1 cellular context compared by ENCODE assay signal in the genomic region with DNA sequence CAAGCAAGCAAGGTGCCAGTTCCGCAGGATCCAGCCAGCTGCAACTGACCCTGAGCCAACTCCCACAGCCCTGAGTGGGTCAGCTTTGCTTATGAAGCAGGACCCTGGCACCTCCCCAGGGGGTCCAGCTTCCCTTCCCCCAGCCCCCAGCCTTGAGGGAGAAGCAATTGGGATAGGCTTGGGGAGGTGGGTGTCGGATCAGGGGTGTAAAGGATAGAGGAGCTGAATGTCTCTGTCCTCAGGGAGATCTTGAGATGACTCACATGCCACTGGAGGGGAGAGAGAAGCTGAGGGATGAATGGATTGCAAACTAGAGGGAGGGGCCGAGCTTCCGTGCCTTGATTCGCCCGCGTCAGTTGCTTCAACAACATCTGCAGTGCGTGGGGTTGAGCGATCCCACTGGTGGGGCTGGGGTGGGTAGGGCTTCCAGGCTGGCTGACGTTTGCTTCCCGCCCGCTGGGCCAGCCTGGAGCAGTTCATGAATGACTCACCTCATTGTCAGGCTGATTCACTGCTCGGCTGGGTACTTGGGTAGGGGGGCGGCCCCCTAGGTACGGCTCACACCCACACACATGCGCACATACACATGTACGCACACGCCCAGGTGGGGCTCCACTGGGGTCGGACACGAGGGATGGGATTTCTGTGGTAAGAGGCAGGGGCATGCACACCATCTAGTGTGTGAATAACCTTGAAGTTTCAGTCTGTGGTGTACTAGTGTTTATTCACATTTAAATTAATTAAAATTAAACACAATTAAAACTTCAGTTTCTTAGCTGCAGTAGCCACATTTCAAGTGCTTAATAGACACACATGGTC.
TF ChIP-seq lines count a peak whose summit lies in the region.

No MANE protein-coding gene starts in this region.

TF ChIP-seq in HEK293, 187 proteins besides CTCF, POLR2A, EP300 and RAD21 (continued from another document):
- TF ChIP-seq, protein P1, sequence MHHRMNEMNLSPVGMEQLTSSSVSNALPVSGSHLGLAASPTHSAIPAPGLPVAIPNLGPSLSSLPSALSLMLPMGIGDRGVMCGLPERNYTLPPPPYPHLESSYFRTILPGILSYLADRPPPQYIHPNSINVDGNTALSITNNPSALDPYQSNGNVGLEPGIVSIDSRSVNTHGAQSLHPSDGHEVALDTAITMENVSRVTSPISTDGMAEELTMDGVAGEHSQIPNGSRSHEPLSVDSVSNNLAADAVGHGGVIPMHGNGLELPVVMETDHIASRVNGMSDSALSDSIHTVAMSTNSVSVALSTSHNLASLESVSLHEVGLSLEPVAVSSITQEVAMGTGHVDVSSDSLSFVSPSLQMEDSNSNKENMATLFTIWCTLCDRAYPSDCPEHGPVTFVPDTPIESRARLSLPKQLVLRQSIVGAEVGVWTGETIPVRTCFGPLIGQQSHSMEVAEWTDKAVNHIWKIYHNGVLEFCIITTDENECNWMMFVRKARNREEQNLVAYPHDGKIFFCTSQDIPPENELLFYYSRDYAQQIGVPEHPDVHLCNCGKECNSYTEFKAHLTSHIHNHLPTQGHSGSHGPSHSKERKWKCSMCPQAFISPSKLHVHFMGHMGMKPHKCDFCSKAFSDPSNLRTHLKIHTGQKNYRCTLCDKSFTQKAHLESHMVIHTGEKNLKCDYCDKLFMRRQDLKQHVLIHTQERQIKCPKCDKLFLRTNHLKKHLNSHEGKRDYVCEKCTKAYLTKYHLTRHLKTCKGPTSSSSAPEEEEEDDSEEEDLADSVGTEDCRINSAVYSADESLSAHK (tag by site-specific recombination; IDR thresholded peaks at IDR 0.05), result peak; percentile 41
- TF ChIP-seq ZNF521 (tag by site-specific recombination; IDR thresholded peaks at IDR 0.05) (no peak), SP3 (tag by site-specific recombination; IDR thresholded peaks at IDR 0.05) (peak; percentile 85), KLF8 (tag by site-specific recombination; IDR thresholded peaks at IDR 0.05) (peak; percentile 95)
